In the genomic region with DNA sequence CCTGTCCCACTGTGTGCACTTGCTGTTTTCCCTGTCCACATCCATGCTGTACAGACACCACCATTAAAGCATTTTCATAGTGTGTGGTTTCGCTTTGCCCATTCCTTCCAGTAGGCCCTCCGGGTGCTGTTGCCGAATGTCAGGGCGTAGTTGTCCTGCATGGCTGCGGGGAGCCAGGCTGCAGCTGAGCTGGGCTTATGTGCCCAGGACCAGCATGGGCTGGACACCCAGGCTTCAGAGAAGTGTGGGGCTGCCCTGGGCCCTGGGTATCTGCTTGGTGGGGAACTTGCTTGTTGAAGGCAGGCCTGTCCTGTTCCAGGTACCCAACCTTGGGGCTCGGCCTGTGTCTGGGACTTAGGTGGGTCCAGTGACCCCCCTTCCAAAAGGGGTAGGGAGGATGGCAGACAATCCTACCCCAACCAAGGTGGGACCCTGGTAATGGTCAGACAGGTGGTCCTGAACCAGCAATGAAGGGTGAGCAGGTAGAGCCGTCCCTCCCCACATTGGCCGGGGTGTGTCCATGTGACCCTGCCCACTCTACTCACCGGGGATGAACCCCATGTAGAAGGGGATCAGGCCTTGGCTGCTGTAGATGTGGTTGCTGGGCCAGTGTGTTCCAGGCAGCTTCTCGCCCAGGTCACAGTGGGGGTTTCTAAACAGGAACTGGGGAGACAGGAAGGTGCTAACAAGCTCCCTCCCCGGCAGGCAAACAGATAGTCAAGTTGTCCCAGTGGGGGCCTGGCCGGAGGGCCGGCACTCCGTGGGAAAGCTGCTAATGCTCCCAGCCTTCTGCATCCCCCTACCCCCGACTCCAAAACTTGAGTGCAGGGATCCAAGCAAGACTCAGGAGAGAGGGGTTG, we compare ENCODE assay signal across 10 cellular contexts. TPM values are rescaled to one million over a fixed set of nuclear protein-coding genes. Genes with fewer than 3 reads are reported as not detected.
DNase-seq lines count a peak whose midpoint lies in the region; ATAC-seq and TF ChIP-seq lines count a peak whose summit lies in the region.
"Had no signal": no experiment of that assay in that cellular context is flagged by ENCODE, and none has a peak within 500 bp of the region (broad histone marks: within the 10 kb centered on the region; RNA-seq: fewer than 3 reads in every experiment).

No MANE protein-coding gene starts in this region.

- POLR2A ChIA-PET in PC-9 (lab: Charles Lee; ENCODE audit: unreplicated experiment) = interaction anchor here (0.5 to 1.1 kb wide), 3 partner anchors 10 to 113 kb away, joined by 3 to 5 read pairs (median 3); no protein-coding TSS in a partner anchor

- H3K27me3 ChIP-seq in PC-9 (ENCODE audit: insufficient read depth, low read depth) = no peaks in the 10 kb centered on the region
- H3K27me3 ChIP-seq in left lung = no peaks in the 10 kb centered on the region

- no peaks in the 10 kb centered on the region for H3K27me3 Mint-ChIP-seq in dendritic cell treated with granulocyte-macrophage colony-stimulating factor and Interleukin-4, amounts not matched to agents 40 ng/mL and 50 ng/mL, for 4 days

- H2AFZ ChIP-seq in PC-9 = no peak overlapping the region

- peaks cover 40% of the 10 kb centered on the region for H3F3A ChIP-seq in PC-9 (ENCODE audit: insufficient read depth, low read depth)

- no peak overlapping the region for H3K4me3 ChIP-seq in PC-9
- no peak overlapping the region for H3K4me3 ChIP-seq in left lung

- H3K4me2 ChIP-seq in PC-9 = peak overlapping the region; percentile 99; the same call in 1 of the 2 replicates

- H3K36me3 ChIP-seq in PC-9 (ENCODE audit: low read depth) (peaks cover 21% of the 10 kb centered on the region; the same call in 1 of the 2 replicates), left lung (peaks cover 0 to 26% of the 10 kb centered on the region in 2 donors)

- peaks cover 29% of the 10 kb centered on the region for H4K20me1 ChIP-seq in PC-9 (ENCODE audit: insufficient read depth)

- intact Hi-C loops in PC-9 (cut with micrococcal nuclease; ENCODE audit: unreplicated experiment) (loop anchor here (1.0 to 5.0 kb wide), 3 partner anchors 22 to 452 kb away; a partner anchor contains a TSS), left lung (cut with DNase I) (no loop called here)
- intact Hi-C loops in dendritic cell treated with granulocyte-macrophage colony-stimulating factor and Interleukin-4, amounts not matched to agents 40 ng/mL and 50 ng/mL, for 4 days (cut with micrococcal nuclease) = no loop called here

- H3K27ac ChIP-seq in PC-9 (no peak overlapping the region), left lung (no peak overlapping the region)

- no TSS peak for BruUV-seq in PC-9 (replicated peaks; lab: Mats Ljungman, UMichigan)

- CTCF ChIA-PET in PC-9 (lab: Charles Lee) = no interaction called here

- H3K4me1 Mint-ChIP-seq in dendritic cell treated with granulocyte-macrophage colony-stimulating factor and Interleukin-4, amounts not matched to agents 40 ng/mL and 50 ng/mL, for 4 days (ENCODE audit: low read depth) = peaks cover 31% of the 10 kb centered on the region

- peaks cover 37% of the 10 kb centered on the region for H3K36me3 Mint-ChIP-seq in dendritic cell treated with granulocyte-macrophage colony-stimulating factor and Interleukin-4, amounts not matched to agents 40 ng/mL and 50 ng/mL, for 4 days (ENCODE audit: low read depth)

- DNase-seq in stimulated activated CD4-positive, alpha-beta T cell treated with anti-CD3 and anti-CD28 coated beads, Interleukin-15, amount 100 ng/mL, for 24 hours = peak; percentile 45
- DNase-seq in stimulated activated CD4-positive, alpha-beta T cell treated with anti-CD3 and anti-CD28 coated beads, Interleukin-1b, Interleukin-23, amount 100 ng/mL, for 48 hours = no peak
- DNase-seq in PC-9 = no peak
- DNase-seq in left lung = no peak
- no peak for DNase-seq in NCI-H2227 (lab: John Stamatoyannopoulos, UW; ENCODE audit: unreplicated experiment)
- DNase-seq: central memory CD4-positive, alpha-beta T cell had no signal

- H3K9me3 Mint-ChIP-seq in dendritic cell treated with granulocyte-macrophage colony-stimulating factor and Interleukin-4, amounts not matched to agents 40 ng/mL and 50 ng/mL, for 4 days = no peaks in the 10 kb centered on the region

- peak overlapping the region; percentile 9 for H3K27ac Mint-ChIP-seq in dendritic cell treated with granulocyte-macrophage colony-stimulating factor and Interleukin-4, amounts not matched to agents 40 ng/mL and 50 ng/mL, for 4 days

- H3K9me2 ChIP-seq in PC-9 (ENCODE audit: insufficient read depth) = no peaks in the 10 kb centered on the region

- peak overlapping the region; percentile 24 for H3K4me3 Mint-ChIP-seq in dendritic cell treated with granulocyte-macrophage colony-stimulating factor and Interleukin-4, amounts not matched to agents 40 ng/mL and 50 ng/mL, for 4 days

- peaks cover 25% of the 10 kb centered on the region for H3K4me1 ChIP-seq in PC-9 (replicated peaks; ENCODE audit: insufficient read depth)
- H3K4me1 ChIP-seq in left lung = peaks cover 17 to 45% of the 10 kb centered on the region in 2 donors

- H3K79me2 ChIP-seq in PC-9 (ENCODE audit: low read depth) = peaks cover 38% of the 10 kb centered on the region

- ATAC-seq in GM21381 (IDR thresholded peaks at IDR 0.05; ENCODE audit: unreplicated experiment) (no peak), left lung (no peak), HG03565 (IDR thresholded peaks at IDR 0.05; ENCODE audit: unreplicated experiment) (no peak)

- H3K9me3 ChIP-seq in PC-9 (ENCODE audit: insufficient read depth, low read depth) = no peaks in the 10 kb centered on the region
- no peaks in the 10 kb centered on the region for H3K9me3 ChIP-seq in left lung

- TF ChIP-seq CTCF in PC-9 (conservative IDR thresholded peaks at IDR 0.05) = no peak
- no peak for TF ChIP-seq CTCF in left lung (IDR thresholded peaks at IDR 0.05)

RNA-seq across cellular contexts. Expression of a gene that starts 2.8 kb away (rescaled TPM):
- total RNA-seq in PC-9 (2021) (441 and 494 TPM in 2 replicates), left lung (100 to 1,000 TPM; 245 to 337 TPM)

RNA-seq across cellular contexts. Expression of a gene that starts 7.2 kb away (rescaled TPM):
- total RNA-seq in PC-9 (2021) = 0.45 and 0.46 TPM in 2 replicates
- not detected for total RNA-seq in left lung
- total RNA-seq: G401 had no signal

RNA-seq across cellular contexts. Expression of a gene that starts 11.3 kb away (rescaled TPM):
- total RNA-seq in PC-9 (2021) = 94.2 and 103 TPM in 2 replicates
- total RNA-seq in left lung = 10 to 100 TPM; 47.8 to 49.7 TPM

RNA-seq across cellular contexts. Expression of a gene that starts 13.2 kb away (rescaled TPM):
- 1.4 and 2.5 TPM in 2 replicates for total RNA-seq in PC-9 (2021)
- total RNA-seq in left lung = under 1 TPM in 1 of 2 donors, not detected in 1; 0.12 TPM
- total RNA-seq: G401 had no signal

RNA-seq across cellular contexts. Expression of a gene that starts 16.6 kb away (rescaled TPM):
- 3.9 and 4.7 TPM in 2 replicates for total RNA-seq in PC-9 (2021)
- under 1 TPM; 0.15 to 0.18 TPM for total RNA-seq in left lung
- total RNA-seq: G401 had no signal
